ENCODE assay signal across 10 cellular contexts in genomic region chr18:9404565-9405060, GRCh38.
DNase-seq lines count a peak whose midpoint lies in the region; ATAC-seq, FAIRE-seq and TF ChIP-seq lines count a peak whose summit lies in the region.
"Had no signal": no experiment of that assay in that cellular context is flagged by ENCODE, and none has a peak within 500 bp of the region (broad histone marks: within the 10 kb centered on the region; RNA-seq: fewer than 3 reads in every experiment).

No MANE protein-coding gene starts in this region.

- no peak overlapping the region for H2AK5ac ChIP-seq in mesendoderm (ENCODE audit: low read length)

- WGBS in smooth muscle cell (ENCODE audit: low lambda C conversion rate) = 58% methylated on average over 19 of the region's 19 CpGs
- no CpG with 5 or more reads among the region's 19 CpGs for WGBS in mesendoderm (ENCODE audit: extremely low coverage, insufficient coverage, low lambda C conversion rate)

- H3K4me3 ChIP-seq in HL-60 (replicated peaks; ENCODE audit: insufficient read depth, low read length) (no peak overlapping the region), smooth muscle cell (no peak overlapping the region), mesendoderm (ENCODE audit: low read length) (no peak overlapping the region)

- H3K4me3 Mint-ChIP-seq in dendritic cell treated with granulocyte-macrophage colony-stimulating factor and Interleukin-4, amounts not matched to agents 40 ng/mL and 50 ng/mL, for 4 days = peak overlapping the region; percentile 61
- no peak overlapping the region for H3K4me3 Mint-ChIP-seq in effector memory CD8-positive, alpha-beta T cell

- H3K27me3 ChIP-seq in HL-60 (ENCODE audit: insufficient read depth, poor library complexity, severe bottlenecking) = no peaks in the 10 kb centered on the region
- H3K27me3 ChIP-seq in smooth muscle cell (ENCODE audit: low read depth) = no peaks in the 10 kb centered on the region
- no peaks in the 10 kb centered on the region for H3K27me3 ChIP-seq in mesendoderm (ENCODE audit: insufficient read depth, low read length, poor library complexity)

- no peaks in the 10 kb centered on the region for H4K20me1 ChIP-seq in smooth muscle cell (ENCODE audit: low read depth)

- H3K36me3 Mint-ChIP-seq in dendritic cell treated with granulocyte-macrophage colony-stimulating factor and Interleukin-4, amounts not matched to agents 40 ng/mL and 50 ng/mL, for 4 days (ENCODE audit: low read depth) = peaks cover 6% of the 10 kb centered on the region
- no peaks in the 10 kb centered on the region for H3K36me3 Mint-ChIP-seq in effector memory CD8-positive, alpha-beta T cell (ENCODE audit: insufficient read depth)

- peaks cover 13% of the 10 kb centered on the region for H3K4me1 Mint-ChIP-seq in dendritic cell treated with granulocyte-macrophage colony-stimulating factor and Interleukin-4, amounts not matched to agents 40 ng/mL and 50 ng/mL, for 4 days (ENCODE audit: low read depth)
- peaks cover 0 to 5% of the 10 kb centered on the region in 2 donors for H3K4me1 Mint-ChIP-seq in effector memory CD8-positive, alpha-beta T cell (ENCODE audit: low read depth in 2 of 2)

- no peak for FAIRE-seq in frontal cortex (lab: Jason Lieb, UNC)
- FAIRE-seq: islet of Langerhans had no signal

- peaks cover 5% of the 10 kb centered on the region for H3K27me3 Mint-ChIP-seq in dendritic cell treated with granulocyte-macrophage colony-stimulating factor and Interleukin-4, amounts not matched to agents 40 ng/mL and 50 ng/mL, for 4 days
- H3K27me3 Mint-ChIP-seq in effector memory CD8-positive, alpha-beta T cell = peaks cover 0 to 12% of the 10 kb centered on the region in 2 donors

- DNase-seq in HL-60 (ENCODE audit: low read depth in 1 of 2, low spot score in 1 of 2) = peak; percentile 10 to 54
- peak; percentile 19 for DNase-seq in smooth muscle cell (lab: John Stamatoyannopoulos, UW; ENCODE audit: unreplicated experiment)
- no peak for DNase-seq in mesendoderm
- DNase-seq in frontal cortex (ENCODE audit: low spot score in 2 of 2) = no peak
- DNase-seq in HuH-7 (ENCODE audit: low spot score) = no peak
- no peak for DNase-seq in effector memory CD8-positive, alpha-beta T cell
- DNase-seq: NCI-H1694 treated with DMSO at 0.1 percent for 48 hours had no signal

- H2BK15ac ChIP-seq in mesendoderm (replicated peaks; ENCODE audit: low read depth) = no peak overlapping the region

- H3K79me1 ChIP-seq in mesendoderm (ENCODE audit: low read length) = no peaks in the 10 kb centered on the region

- ATAC-seq in GM18907 (IDR thresholded peaks at IDR 0.05; ENCODE audit: unreplicated experiment) = peak; percentile 66
- ATAC-seq in effector memory CD8-positive, alpha-beta T cell (replicated peaks) = no peak

- H3K79me2 ChIP-seq in smooth muscle cell (ENCODE audit: low read depth) = no peaks in the 10 kb centered on the region
- H3K79me2 ChIP-seq in mesendoderm (ENCODE audit: control insufficient read depth, insufficient read depth, low read length) = no peaks in the 10 kb centered on the region

- no peaks in the 10 kb centered on the region for H3F3A ChIP-seq in smooth muscle cell (ENCODE audit: low read depth)

- H3K9me3 Mint-ChIP-seq in dendritic cell treated with granulocyte-macrophage colony-stimulating factor and Interleukin-4, amounts not matched to agents 40 ng/mL and 50 ng/mL, for 4 days = peaks cover 6% of the 10 kb centered on the region
- no peaks in the 10 kb centered on the region for H3K9me3 Mint-ChIP-seq in effector memory CD8-positive, alpha-beta T cell

- H3K4me1 ChIP-seq in smooth muscle cell (ENCODE audit: low read depth) (no peaks in the 10 kb centered on the region), mesendoderm (ENCODE audit: control insufficient read depth, low read depth, low read length) (no peaks in the 10 kb centered on the region)

- H4K5ac ChIP-seq in mesendoderm (ENCODE audit: low read length) = no peak overlapping the region

- TF ChIP-seq CTCF in HL-60 (IDR thresholded peaks at IDR 0.05; ENCODE audit: insufficient read depth, low read length) (no peak), smooth muscle cell (IDR thresholded peaks at IDR 0.05; ENCODE audit: borderline replicate concordance, insufficient read depth, poor library complexity, severe bottlenecking) (no peak)

- H4K8ac ChIP-seq in mesendoderm (ENCODE audit: low read depth, low read length) = no peak overlapping the region

- intact Hi-C loops in dendritic cell treated with granulocyte-macrophage colony-stimulating factor and Interleukin-4, amounts not matched to agents 40 ng/mL and 50 ng/mL, for 4 days (cut with micrococcal nuclease) = no loop called here

- no peak overlapping the region for H3K56ac ChIP-seq in mesendoderm (ENCODE audit: low read length)

- no peak overlapping the region for H3K27ac ChIP-seq in HL-60 (replicated peaks)
- H3K27ac ChIP-seq in smooth muscle cell (ENCODE audit: low read depth) = peak overlapping the region; percentile 96
- H3K27ac ChIP-seq in mesendoderm (ENCODE audit: low read depth, low read length) = no peak overlapping the region

- H3K23ac ChIP-seq in mesendoderm (ENCODE audit: low read length) = no peak overlapping the region

- H3K9ac ChIP-seq in smooth muscle cell (ENCODE audit: low read depth) (peak overlapping the region; percentile 78), mesendoderm (ENCODE audit: low read length) (no peak overlapping the region)

- H3K36me3 ChIP-seq in smooth muscle cell (ENCODE audit: low read depth) (no peaks in the 10 kb centered on the region), mesendoderm (ENCODE audit: control insufficient read depth, insufficient read depth, low read length) (no peaks in the 10 kb centered on the region)

- H3K4ac ChIP-seq in mesendoderm (ENCODE audit: low read depth, low read length) = no peak overlapping the region

- peak overlapping the region; percentile 31 for H3K4me2 ChIP-seq in smooth muscle cell
- no peak overlapping the region for H3K4me2 ChIP-seq in mesendoderm (ENCODE audit: low read length)

- H2BK120ac ChIP-seq in mesendoderm (ENCODE audit: low read depth, low read length) = no peak overlapping the region

- no peak overlapping the region for H3K18ac ChIP-seq in mesendoderm (ENCODE audit: low read length)

- no peak overlapping the region for H2BK5ac ChIP-seq in mesendoderm (ENCODE audit: low read length)

- no peak overlapping the region for H2AFZ ChIP-seq in smooth muscle cell (ENCODE audit: low read depth)

- H3K9me3 ChIP-seq in smooth muscle cell (replicated peaks; ENCODE audit: low read depth) = no peaks in the 10 kb centered on the region

- peak overlapping the region; percentile 44 for H3K27ac Mint-ChIP-seq in dendritic cell treated with granulocyte-macrophage colony-stimulating factor and Interleukin-4, amounts not matched to agents 40 ng/mL and 50 ng/mL, for 4 days
- H3K27ac Mint-ChIP-seq in effector memory CD8-positive, alpha-beta T cell = no peak overlapping the region

Comparison
In these comparisons a context has a peak if more than half of its experiments do, and no peak if none do; other contexts are left out.
1. DNase-seq: peak in HL-60 (2 of 2) and smooth muscle cell (single experiment); none in mesendoderm (single experiment), frontal cortex (0 of 2), HuH-7 (single experiment) and effector memory CD8-positive, alpha-beta T cell (0 of 3).